In genomic region chr10:80170026-80170425, GRCh38 we compare ENCODE assay signal across 22 cellular contexts. TPM values are rescaled to one million over a fixed set of nuclear protein-coding genes. Genes with fewer than 3 reads are reported as not detected.
DNase-seq lines count a peak whose midpoint lies in the region; ATAC-seq and TF ChIP-seq lines count a peak whose summit lies in the region.
"Had no signal": no experiment of that assay in that cellular context is flagged by ENCODE, and none has a peak within 500 bp of the region (broad histone marks: within the 10 kb centered on the region; RNA-seq: fewer than 3 reads in every experiment).

No MANE protein-coding gene starts in this region.

- no peak overlapping the region for H3K4me3 Mint-ChIP-seq in activated T-cell treated with anti-CD3 and anti-CD28 coated beads, Interleukin-2, amount 50 U/mL, for 24 hours
- no peak overlapping the region for H3K4me3 Mint-ChIP-seq in activated T-cell treated with anti-CD3 and anti-CD28 coated beads, Interleukin-2, amount 50 U/mL, for 4 hours
- no peak overlapping the region for H3K4me3 Mint-ChIP-seq in Calu3 (ENCODE audit: low read depth, unreplicated experiment)
- H3K4me3 Mint-ChIP-seq in central memory CD8-positive, alpha-beta T cell, result no peak overlapping the region
- H3K4me3 Mint-ChIP-seq in stimulated activated effector memory CD8-positive, alpha-beta T cell treated with anti-CD3 and anti-CD28 coated beads, Interleukin-12 subunit alpha, Interleukin-12 subunit beta, amount 100 ng/mL, for 72 hours, result no peak overlapping the region
- H3K4me3 Mint-ChIP-seq: activated naive CD8-positive, alpha-beta T cell treated with anti-CD3 and anti-CD28 coated beads for 36 hours; stimulated activated memory B cell treated with anti-CD40 and anti-IgM and Interleukin-4, amounts not matched to agents 10 μg/mL and 1 μg/mL and 100 μg/mL, for 72 hours; T-cell had no signal

- no peak for TF ChIP-seq CTCF in Calu3 (IDR thresholded peaks at IDR 0.05; ENCODE audit: unreplicated experiment)

- ATAC-seq in activated T-cell treated with anti-CD3 and anti-CD28 coated beads, Interleukin-2, amount 50 U/mL, for 4 hours, result no peak
- no peak for ATAC-seq in central memory CD8-positive, alpha-beta T cell (replicated peaks; ENCODE audit: extremely low read depth, poor library complexity, severe bottlenecking)
- ATAC-seq in stimulated activated effector memory CD8-positive, alpha-beta T cell treated with anti-CD3 and anti-CD28 coated beads, Interleukin-12 subunit alpha, Interleukin-12 subunit beta, amount 100 ng/mL, for 72 hours, result no peak
- no peak for ATAC-seq in GM19328 (IDR thresholded peaks at IDR 0.05; ENCODE audit: unreplicated experiment)
- ATAC-seq: HepG2; Panc1; stimulated activated memory B cell treated with anti-CD40 and anti-IgM and Interleukin-4, amounts not matched to agents 10 μg/mL and 1 μg/mL and 100 μg/mL, for 72 hours; T-cell had no signal

- no peaks in the 10 kb centered on the region for H3K9me3 Mint-ChIP-seq in activated T-cell treated with anti-CD3 and anti-CD28 coated beads, Interleukin-2, amount 50 U/mL, for 24 hours
- H3K9me3 Mint-ChIP-seq in activated T-cell treated with anti-CD3 and anti-CD28 coated beads, Interleukin-2, amount 50 U/mL, for 4 hours, result no peaks in the 10 kb centered on the region
- no peaks in the 10 kb centered on the region for H3K9me3 Mint-ChIP-seq in Calu3 (ENCODE audit: low read depth, unreplicated experiment)
- H3K9me3 Mint-ChIP-seq in central memory CD8-positive, alpha-beta T cell, result no peaks in the 10 kb centered on the region
- no peaks in the 10 kb centered on the region for H3K9me3 Mint-ChIP-seq in stimulated activated effector memory CD8-positive, alpha-beta T cell treated with anti-CD3 and anti-CD28 coated beads, Interleukin-12 subunit alpha, Interleukin-12 subunit beta, amount 100 ng/mL, for 72 hours
- H3K9me3 Mint-ChIP-seq: activated naive CD8-positive, alpha-beta T cell treated with anti-CD3 and anti-CD28 coated beads for 36 hours; stimulated activated memory B cell treated with anti-CD40 and anti-IgM and Interleukin-4, amounts not matched to agents 10 μg/mL and 1 μg/mL and 100 μg/mL, for 72 hours; T-cell had no signal

- intact Hi-C loops in Calu3 (cut with micrococcal nuclease; ENCODE audit: unreplicated experiment), result loop anchor here (5.0 kb wide), 1 partner anchor 37 kb away; the partner anchor contains the start of gene ANXA11

- DNase-seq in activated T-cell treated with anti-CD3 and anti-CD28 coated beads, Interleukin-2, amount 50 U/mL, for 24 hours, result no peak
- no peak for DNase-seq in activated T-cell treated with anti-CD3 and anti-CD28 coated beads, Interleukin-2, amount 50 U/mL, for 4 hours
- no peak for DNase-seq in Calu3
- DNase-seq in central memory CD8-positive, alpha-beta T cell (ENCODE audit: low spot score in 2 of 2), result no peak
- no peak for DNase-seq in stimulated activated effector memory CD8-positive, alpha-beta T cell treated with anti-CD3 and anti-CD28 coated beads, Interleukin-12 subunit alpha, Interleukin-12 subunit beta, amount 100 ng/mL, for 72 hours (ENCODE audit: low spot score in 2 of 2)
- DNase-seq in mucosa of gallbladder (ENCODE audit: low spot score), result no peak
- no peak for DNase-seq in activated gamma-delta T cell (lab: John Stamatoyannopoulos, UW)
- DNase-seq: activated CD4-positive, alpha-beta T cell treated with anti-CD3 and anti-CD28 coated beads, Interleukin-2, amount 50 U/mL, for 48 hours; activated naive CD8-positive, alpha-beta T cell treated with anti-CD3 and anti-CD28 coated beads for 36 hours; cerebellar nuclear complex; effector CD4-positive, alpha-beta T cell; GDM1; NCI-H1092 treated with DMSO at 0.1 percent for 48 hours; NCI-H2029 treated with DMSO at 0.1 percent for 48 hours; small intestine; stimulated activated CD4-positive, alpha-beta T cell treated with anti-CD3 and anti-CD28 coated beads, Interleukin-2, amount 100 ng/mL, for 24 hours; T-cell had no signal

- no peaks in the 10 kb centered on the region for H3K27me3 Mint-ChIP-seq in activated T-cell treated with anti-CD3 and anti-CD28 coated beads, Interleukin-2, amount 50 U/mL, for 24 hours
- no peaks in the 10 kb centered on the region for H3K27me3 Mint-ChIP-seq in activated T-cell treated with anti-CD3 and anti-CD28 coated beads, Interleukin-2, amount 50 U/mL, for 4 hours (ENCODE audit: low read depth)
- no peaks in the 10 kb centered on the region for H3K27me3 Mint-ChIP-seq in Calu3 (ENCODE audit: unreplicated experiment)
- H3K27me3 Mint-ChIP-seq in central memory CD8-positive, alpha-beta T cell, result no peaks in the 10 kb centered on the region
- H3K27me3 Mint-ChIP-seq: activated naive CD8-positive, alpha-beta T cell treated with anti-CD3 and anti-CD28 coated beads for 36 hours; stimulated activated memory B cell treated with anti-CD40 and anti-IgM and Interleukin-4, amounts not matched to agents 10 μg/mL and 1 μg/mL and 100 μg/mL, for 72 hours; T-cell had no signal

- CTCF ChIA-PET in Calu3 (lab: Charles Lee), result no interaction called here

- peaks cover 22% of the 10 kb centered on the region for H3K4me1 Mint-ChIP-seq in activated T-cell treated with anti-CD3 and anti-CD28 coated beads, Interleukin-2, amount 50 U/mL, for 24 hours (ENCODE audit: low read depth)
- H3K4me1 Mint-ChIP-seq in activated T-cell treated with anti-CD3 and anti-CD28 coated beads, Interleukin-2, amount 50 U/mL, for 4 hours (ENCODE audit: low read depth), result peaks cover 12% of the 10 kb centered on the region
- peaks cover 79% of the 10 kb centered on the region for H3K4me1 Mint-ChIP-seq in Calu3 (ENCODE audit: low read depth, unreplicated experiment)
- H3K4me1 Mint-ChIP-seq in central memory CD8-positive, alpha-beta T cell, result peaks cover 20% of the 10 kb centered on the region
- H3K4me1 Mint-ChIP-seq in stimulated activated effector memory CD8-positive, alpha-beta T cell treated with anti-CD3 and anti-CD28 coated beads, Interleukin-12 subunit alpha, Interleukin-12 subunit beta, amount 100 ng/mL, for 72 hours, result peaks cover 34% of the 10 kb centered on the region

- BruUV-seq in Calu3 (replicated peaks; lab: Mats Ljungman, UMichigan), result no TSS peak

- peak overlapping the region; percentile 79 for H3K27ac Mint-ChIP-seq in activated T-cell treated with anti-CD3 and anti-CD28 coated beads, Interleukin-2, amount 50 U/mL, for 24 hours
- peak overlapping the region; percentile 53 for H3K27ac Mint-ChIP-seq in Calu3 (ENCODE audit: unreplicated experiment)
- peak overlapping the region; percentile 89 for H3K27ac Mint-ChIP-seq in central memory CD8-positive, alpha-beta T cell (ENCODE audit: low read depth)
- H3K27ac Mint-ChIP-seq in stimulated activated effector memory CD8-positive, alpha-beta T cell treated with anti-CD3 and anti-CD28 coated beads, Interleukin-12 subunit alpha, Interleukin-12 subunit beta, amount 100 ng/mL, for 72 hours, result peak overlapping the region; percentile 81

- H3K36me3 Mint-ChIP-seq in activated T-cell treated with anti-CD3 and anti-CD28 coated beads, Interleukin-2, amount 50 U/mL, for 24 hours (ENCODE audit: low read depth), result peaks cover 81% of the 10 kb centered on the region
- peaks cover 13% of the 10 kb centered on the region for H3K36me3 Mint-ChIP-seq in activated T-cell treated with anti-CD3 and anti-CD28 coated beads, Interleukin-2, amount 50 U/mL, for 4 hours (ENCODE audit: insufficient read depth)
- H3K36me3 Mint-ChIP-seq in Calu3 (ENCODE audit: insufficient read depth, unreplicated experiment), result peaks cover 91% of the 10 kb centered on the region
- peaks cover 40% of the 10 kb centered on the region for H3K36me3 Mint-ChIP-seq in central memory CD8-positive, alpha-beta T cell (ENCODE audit: insufficient read depth)
- peaks cover 71% of the 10 kb centered on the region for H3K36me3 Mint-ChIP-seq in stimulated activated effector memory CD8-positive, alpha-beta T cell treated with anti-CD3 and anti-CD28 coated beads, Interleukin-12 subunit alpha, Interleukin-12 subunit beta, amount 100 ng/mL, for 72 hours

RNA-seq across cellular contexts. Expression of gene ANXA11, which starts 35.3 kb away (rescaled TPM):
- 100 to 1,000 TPM; 157 to 161 (median 158) TPM for total RNA-seq in activated T-cell treated with anti-CD3 and anti-CD28 coated beads, Interleukin-2, amount 50 U/mL, for 4 hours
- total RNA-seq in Calu3 (2022) (835 and 846 TPM in 2 replicates), mucosa of gallbladder (247 TPM)

RNA-seq across cellular contexts. Expression of gene PLAC9, which starts 37.5 kb away (rescaled TPM):
- not detected for total RNA-seq in activated T-cell treated with anti-CD3 and anti-CD28 coated beads, Interleukin-2, amount 50 U/mL, for 4 hours
- total RNA-seq in Calu3 (2022) (not detected in 2 replicates), mucosa of gallbladder (8.5 TPM)
- total RNA-seq: activated naive CD8-positive, alpha-beta T cell treated with anti-CD3 and anti-CD28 coated beads for 36 hours; HepG2; renal cortical epithelial cell; T-cell had no signal
